11 cellular contexts compared by ENCODE assay signal in the genomic region with DNA sequence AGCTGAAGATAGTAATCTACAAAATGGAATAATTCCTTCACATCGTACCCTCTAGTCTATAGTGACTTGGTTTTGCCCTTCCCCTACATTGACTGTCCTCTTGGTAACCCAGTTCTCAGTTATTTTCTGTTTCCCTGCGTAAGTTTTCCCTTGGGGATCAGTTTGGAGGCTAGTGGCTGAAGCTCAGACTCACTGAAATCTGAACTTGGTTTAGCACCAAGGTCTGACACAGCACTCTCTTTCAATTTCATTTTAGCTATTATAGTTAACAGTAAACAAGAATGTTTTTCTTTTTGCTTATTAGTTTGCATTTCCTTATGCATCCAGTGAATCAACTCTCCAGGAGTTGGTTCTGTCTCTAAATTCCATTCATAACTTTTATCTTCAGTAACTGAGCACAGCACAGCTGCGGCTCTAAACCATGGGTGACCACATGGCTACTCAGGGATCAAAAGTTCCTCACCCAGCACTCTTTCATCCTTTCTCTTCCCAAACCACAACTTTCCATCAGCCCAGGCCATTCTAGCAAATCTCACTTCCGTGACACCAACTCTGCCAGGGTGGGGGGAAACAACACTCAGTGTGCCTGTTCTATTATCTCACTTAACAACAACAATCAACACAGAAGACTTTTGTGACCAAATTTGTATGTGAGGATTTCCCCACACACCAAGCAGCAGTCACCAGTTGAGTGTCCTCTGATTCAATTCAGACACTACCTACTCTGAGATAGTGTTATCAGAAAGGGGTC. TPM values are rescaled to one million over a fixed set of nuclear protein-coding genes. Genes with fewer than 3 reads are reported as not detected.
DNase-seq lines count a peak whose midpoint lies in the region; ATAC-seq and TF ChIP-seq lines count a peak whose summit lies in the region.
"Had no signal": no experiment of that assay in that cellular context is flagged by ENCODE, and none has a peak within 500 bp of the region (broad histone marks: within the 10 kb centered on the region; RNA-seq: fewer than 3 reads in every experiment).

No MANE protein-coding gene starts in this region.

- no peaks in the 10 kb centered on the region for H3K36me3 ChIP-seq in HUES6 (ENCODE audit: control insufficient read depth, insufficient read depth, low read length)

- no peaks in the 10 kb centered on the region for H3K36me3 Mint-ChIP-seq in stimulated activated naive CD8-positive, alpha-beta T cell treated with anti-CD3 and anti-CD28 coated beads, Interleukin-15, Interleukin-2, amounts not matched to agents 100 ng/mL and 50 ng/mL, for 24 hours (ENCODE audit: low read depth)

- peak overlapping the region; percentile 19 for H3K4me3 Mint-ChIP-seq in stimulated activated naive CD8-positive, alpha-beta T cell treated with anti-CD3 and anti-CD28 coated beads, Interleukin-15, Interleukin-2, amounts not matched to agents 100 ng/mL and 50 ng/mL, for 24 hours

- H3K27me3 Mint-ChIP-seq in stimulated activated naive CD8-positive, alpha-beta T cell treated with anti-CD3 and anti-CD28 coated beads, Interleukin-15, Interleukin-2, amounts not matched to agents 100 ng/mL and 50 ng/mL, for 24 hours = peaks cover 7% of the 10 kb centered on the region

- H3K4me3 ChIP-seq in HUES6 (ENCODE audit: low read depth, low read length) (no peak overlapping the region), fibroblast of pulmonary artery (replicated peaks; ENCODE audit: low read depth, low read length) (no peak overlapping the region)
- H3K4me3 ChIP-seq: SK-N-MC had no signal

- H3K9me3 ChIP-seq in HUES6 (ENCODE audit: control insufficient read depth, insufficient read depth, low read depth, low read length) = peaks cover 6% of the 10 kb centered on the region; the same call in 1 of the 2 replicates

- peak; percentile 48 for ATAC-seq in Right ventricle myocardium inferior

- H3K27me3 ChIP-seq in HUES6 (ENCODE audit: control insufficient read depth, insufficient read depth, low read length) = 0 out of 2 replicates have a peak, but pooled peaks cover 3% of the 10 kb centered on the region

- no peak overlapping the region for H3K9ac ChIP-seq in HUES6 (ENCODE audit: low read length)

- peaks cover 24% of the 10 kb centered on the region for H3K4me1 ChIP-seq in HUES6 (ENCODE audit: control insufficient read depth, insufficient read depth, low read length)

- TF ChIP-seq CTCF in fibroblast of pulmonary artery (IDR thresholded peaks at IDR 0.05; ENCODE audit: low read length, missing control alignments) = no peak

- H3K27ac ChIP-seq in HUES6 (ENCODE audit: low read depth, low read length) = peak overlapping the region; percentile 63; the same call in 1 of the 2 replicates
- H3K27ac ChIP-seq: SK-N-MC had no signal

- peak overlapping the region; percentile 76 for H3K27ac Mint-ChIP-seq in stimulated activated naive CD8-positive, alpha-beta T cell treated with anti-CD3 and anti-CD28 coated beads, Interleukin-15, Interleukin-2, amounts not matched to agents 100 ng/mL and 50 ng/mL, for 24 hours

- peaks cover 13% of the 10 kb centered on the region for H3K4me1 Mint-ChIP-seq in stimulated activated naive CD8-positive, alpha-beta T cell treated with anti-CD3 and anti-CD28 coated beads, Interleukin-15, Interleukin-2, amounts not matched to agents 100 ng/mL and 50 ng/mL, for 24 hours (ENCODE audit: low read depth)

- no peak for DNase-seq in Right ventricle myocardium inferior (ENCODE audit: missing footprints)
- no peak for DNase-seq in cardiac septum (ENCODE audit: low spot score)
- DNase-seq in fibroblast of pulmonary artery (ENCODE audit: low read depth) = peak; percentile 41
- no peak for DNase-seq in NCI-H1092 treated with DMSO at 0.1 percent for 48 hours (lab: John Stamatoyannopoulos, UW)
- no peak for DNase-seq in NCI-H2227 treated with DMSO at 0.1 percent for 48 hours (lab: John Stamatoyannopoulos, UW)
- no peak for DNase-seq in HuH-7 (ENCODE audit: low spot score)
- DNase-seq: amygdala had no signal

- intact Hi-C loops in Right ventricle myocardium inferior (cut with DNase I) (no loop called here), cardiac septum (cut with DNase I) (no loop called here)

- H3K9me3 Mint-ChIP-seq in stimulated activated naive CD8-positive, alpha-beta T cell treated with anti-CD3 and anti-CD28 coated beads, Interleukin-15, Interleukin-2, amounts not matched to agents 100 ng/mL and 50 ng/mL, for 24 hours = peaks cover 3% of the 10 kb centered on the region

RNA-seq across cellular contexts. Expression of a gene that starts 17.6 kb away (rescaled TPM):
- 34.6 TPM for total RNA-seq in Right ventricle myocardium inferior
- 32.4 TPM for total RNA-seq in cardiac septum

RNA-seq across cellular contexts. Expression of a gene that starts 36.2 kb away (rescaled TPM):
- total RNA-seq in Right ventricle myocardium inferior (10.6 TPM), cardiac septum (11.5 TPM)

RNA-seq across cellular contexts. Expression of a gene that starts 54.6 kb away (rescaled TPM):
- total RNA-seq in Right ventricle myocardium inferior (5.1 TPM), cardiac septum (3.8 TPM)
- total RNA-seq: MCF 10A had no signal
